In genomic region chr12:132284071-132284492, GRCh38 we compare ENCODE assay signal across 12 cellular contexts. TPM values are rescaled to one million over a fixed set of nuclear protein-coding genes. Genes with fewer than 3 reads are reported as not detected.
DNase-seq lines count a peak whose midpoint lies in the region; ATAC-seq, FAIRE-seq and TF ChIP-seq lines count a peak whose summit lies in the region.
"Had no signal": no experiment of that assay in that cellular context is flagged by ENCODE, and none has a peak within 500 bp of the region (broad histone marks: within the 10 kb centered on the region; RNA-seq: fewer than 3 reads in every experiment).

No MANE protein-coding gene starts in this region.

- H3K27ac ChIP-seq in H1 (ENCODE audit: low read depth, low read length), result no peak overlapping the region; the same call in 1 of the 2 replicates
- H3K27ac ChIP-seq: testis had no signal

- H3K14ac ChIP-seq in H1 (ENCODE audit: insufficient read length), result no peak overlapping the region

- peak overlapping the region; percentile 40; the same call in 1 of the 2 replicates for H2BK12ac ChIP-seq in H1 (ENCODE audit: low read depth, low read length)

- H3K4ac ChIP-seq in H1 (replicated peaks; ENCODE audit: insufficient read length, low read depth, low read length), result no peak overlapping the region

- H3K4me3 ChIP-seq in H1 (ENCODE audit: extremely low read depth in 1 of 4, insufficient read depth in 2 of 4, low read depth in 3 of 4, low read length in 4 of 4), result no peak overlapping the region
- H3K4me3 ChIP-seq: HAP-1, testis had no signal

- WGBS in H1 (ENCODE audit: extremely low coverage in 1 of 2, insufficient coverage in 1 of 2, insufficient read length in 1 of 2, insufficient replicate concordance in 2 of 2, low coverage in 1 of 2, low lambda C conversion rate in 2 of 2, missing lambda C conversion rate in 1 of 2), 2 experiments, result 91% methylated on average over 26 of the region's 26 CpGs; no CpG with 5 or more reads in 1 of the 2 experiments

- POLR2A ChIA-PET in H1 (lab: Charles Lee; ENCODE audit: partially characterized antibody), result interaction anchor here (1.0 kb wide), 2 partner anchors 10 to 104 kb away, joined by 3 to 4 read pairs; no protein-coding TSS in a partner anchor

- no peak overlapping the region for H4K5ac ChIP-seq in H1 (ENCODE audit: insufficient read length, low read depth, low read length)

- H4K91ac ChIP-seq in H1 (replicated peaks; ENCODE audit: insufficient read length, low read length), result peak overlapping the region; percentile 95

- CTCF ChIA-PET in H1 (lab: Charles Lee; ENCODE audit: partially characterized antibody), result interaction anchor here (0.9 to 3.8 kb wide), 21 partner anchors 9 to 148 kb away, joined by 3 to 36 read pairs (median 4); partner anchors contain the start of gene GALNT9

- H2BK120ac ChIP-seq in H1 (replicated peaks; ENCODE audit: low read depth, low read length), result peak overlapping the region; percentile 13

- no peaks in the 10 kb centered on the region; a peak in 1 of 4 replicates for H3K9me3 ChIP-seq in H1 (ENCODE audit: insufficient read depth in 2 of 2, low read depth in 1 of 2, low read length in 1 of 2)
- H3K9me3 ChIP-seq: HAP-1, testis had no signal

- peak in 2 of 3 experiments; percentile 16 to 55; a peak in 2 of 4 replicates for TF ChIP-seq CTCF in H1 (IDR thresholded peaks at IDR 0.05; ENCODE audit: control extremely low read depth in 1 of 3, insufficient read depth in 1 of 3, low read depth in 1 of 3, low read length in 3 of 3)
- TF ChIP-seq CTCF in osteocyte (IDR thresholded peaks at IDR 0.05), result peak; percentile 36

- peak overlapping the region; percentile 2 for H3K23ac ChIP-seq in H1 (ENCODE audit: insufficient read length)

- no peak overlapping the region for H3K27ac Mint-ChIP-seq in osteocyte (ENCODE audit: unreplicated experiment)
- H3K27ac Mint-ChIP-seq: activated CD8-positive, alpha-beta memory T cell treated with anti-CD3 and anti-CD28 coated beads, Interleukin-2, amount 10 ng/mL, durations not matched to agents 7 days and 5 days had no signal

- no peaks in the 10 kb centered on the region; the same call in 1 of the 2 replicates for H3K79me1 ChIP-seq in H1 (ENCODE audit: low read depth, low read length)

- H3K27me3 Mint-ChIP-seq in osteocyte (ENCODE audit: unreplicated experiment), result peaks cover 4% of the 10 kb centered on the region

- no peaks in the 10 kb centered on the region for H3K36me3 Mint-ChIP-seq in osteocyte (ENCODE audit: unreplicated experiment)
- H3K36me3 Mint-ChIP-seq: activated CD8-positive, alpha-beta memory T cell treated with anti-CD3 and anti-CD28 coated beads, Interleukin-2, amount 10 ng/mL, durations not matched to agents 7 days and 5 days; IgD-negative memory B cell had no signal

- H2BK20ac ChIP-seq in H1 (ENCODE audit: low read length), result no peak overlapping the region

- no peaks in the 10 kb centered on the region for H4K20me1 ChIP-seq in H1 (replicated peaks in 1 of 2; ENCODE audit: control insufficient read depth in 1 of 2, insufficient read depth in 2 of 2, low read length in 2 of 2)

- H3K23me2 ChIP-seq in H1 (ENCODE audit: low read depth, low read length), result 0 out of 2 replicates have a peak, but pooled peaks cover 1% of the 10 kb centered on the region

- no peaks in the 10 kb centered on the region for H3K4me1 Mint-ChIP-seq in osteocyte (ENCODE audit: unreplicated experiment)
- H3K4me1 Mint-ChIP-seq: activated CD8-positive, alpha-beta memory T cell treated with anti-CD3 and anti-CD28 coated beads, Interleukin-2, amount 10 ng/mL, durations not matched to agents 7 days and 5 days had no signal

- TF ChIP-seq POLR2A in H1 (IDR thresholded peaks at IDR 0.05; ENCODE audit: control extremely low read depth in 1 of 2, low read depth in 2 of 2, low read length in 2 of 2), result no peak

- peaks cover 0 to 15% (median 8%) of the 10 kb centered on the region in 4 experiments; a peak in 4 of 7 replicates for H3K27me3 ChIP-seq in H1 (replicated peaks in 1 of 4; ENCODE audit: control insufficient read depth in 3 of 4, extremely low read depth in 1 of 4, insufficient read depth in 3 of 4, low read length in 3 of 4)
- H3K27me3 ChIP-seq: testis had no signal

- peak in 1 of 2 experiments; percentile 30; a peak in 2 of 4 replicates for TF ChIP-seq RAD21 in H1 (IDR thresholded peaks at IDR 0.05 in 1 of 2, conservative IDR thresholded peaks at IDR 0.05 in 1 of 2; ENCODE audit: low read depth in 2 of 2, low read length in 2 of 2)

- H2AFZ ChIP-seq in H1 (ENCODE audit: low read length), result no peak overlapping the region

- H3K4me3 Mint-ChIP-seq in osteocyte (ENCODE audit: unreplicated experiment), result no peak overlapping the region
- H3K4me3 Mint-ChIP-seq: activated CD8-positive, alpha-beta memory T cell treated with anti-CD3 and anti-CD28 coated beads, Interleukin-2, amount 10 ng/mL, durations not matched to agents 7 days and 5 days had no signal

- H2AK5ac ChIP-seq in H1 (ENCODE audit: low read depth, low read length), result peak overlapping the region; percentile 75; the same call in 1 of the 2 replicates

- no peaks in the 10 kb centered on the region for H3K9me3 Mint-ChIP-seq in osteocyte (ENCODE audit: unreplicated experiment)

- H3K18ac ChIP-seq in H1 (ENCODE audit: extremely low read depth, low read length), result no peak overlapping the region

- peaks cover 5 to 33% (median 28%) of the 10 kb centered on the region in 4 experiments for H3K4me1 ChIP-seq in H1 (replicated peaks in 1 of 4; ENCODE audit: control insufficient read depth in 3 of 4, insufficient read depth in 4 of 4, low read length in 3 of 4)
- H3K4me1 ChIP-seq: HAP-1 had no signal

- H3K36me3 ChIP-seq in H1 (ENCODE audit: control insufficient read depth in 2 of 4, insufficient read depth in 4 of 4, low read length in 3 of 4), result no peaks in the 10 kb centered on the region
- H3K36me3 ChIP-seq: HAP-1 had no signal

- H4K8ac ChIP-seq in H1 (ENCODE audit: extremely low read depth, insufficient read depth, low read length), result peak overlapping the region; percentile 35; the same call in 1 of the 2 replicates

- H2BK15ac ChIP-seq in H1 (ENCODE audit: low read length), result peak overlapping the region; percentile 4; the same call in 1 of the 2 replicates

- no peaks in the 10 kb centered on the region for H3K79me2 ChIP-seq in H1 (ENCODE audit: control insufficient read depth in 1 of 2, insufficient read depth in 2 of 2, low read length in 2 of 2)

- FAIRE-seq in H1 (lab: Jason Lieb, UNC), result no peak

- no peak overlapping the region for H3K56ac ChIP-seq in H1 (replicated peaks; ENCODE audit: insufficient read length, low read depth, low read length)

- no peak for ATAC-seq in GM19035 (IDR thresholded peaks at IDR 0.05; ENCODE audit: unreplicated experiment)
- ATAC-seq: activated CD8-positive, alpha-beta memory T cell treated with anti-CD3 and anti-CD28 coated beads, Interleukin-2, amount 10 ng/mL, durations not matched to agents 7 days and 5 days had no signal

- no peak overlapping the region for H3K4me2 ChIP-seq in H1 (ENCODE audit: insufficient read depth in 1 of 2, low read depth in 2 of 2, low read length in 2 of 2)

- TF ChIP-seq EP300 in H1 (IDR thresholded peaks at IDR 0.05; ENCODE audit: borderline replicate concordance in 1 of 2, low read depth in 2 of 2, low read length in 2 of 2), result no peak

- peak overlapping the region in 1 of 4 experiments; percentile 15; a peak in 1 of 7 replicates for H3K9ac ChIP-seq in H1 (replicated peaks in 1 of 4; ENCODE audit: extremely low read depth in 1 of 4, low read depth in 3 of 4, low read length in 3 of 4)

- peak overlapping the region; percentile 32; the same call in 1 of the 2 replicates for H2BK5ac ChIP-seq in H1 (ENCODE audit: low read depth, low read length)

- DNase-seq in SIG-M5 treated with dmso at 0.1 percent for 504 hours (lab: John Stamatoyannopoulos, UW; ENCODE audit: unreplicated experiment) (peak; percentile 5), SIG-M5 (lab: John Stamatoyannopoulos, UW) (no peak), NCI-H460 (ENCODE audit: extremely low read depth, low read depth) (peak; percentile 14), H1 (ENCODE audit: low read depth in 1 of 2, low spot score in 2 of 2) (no peak), osteocyte (ENCODE audit: extremely low spot score, unreplicated experiment) (no peak), NCI-H69 (lab: John Stamatoyannopoulos, UW) (no peak), NCI-H82 treated with DMSO at 0.1 percent for 48 hours (lab: John Stamatoyannopoulos, UW; ENCODE audit: unreplicated experiment) (no peak)
- DNase-seq: activated CD8-positive, alpha-beta memory T cell treated with anti-CD3 and anti-CD28 coated beads, Interleukin-2, amount 10 ng/mL, durations not matched to agents 7 days and 5 days; testis had no signal

TF ChIP-seq in H1, 55 proteins besides CTCF, POLR2A, EP300 and RAD21 (continues in another document):
- no peak for TF ChIP-seq GTF2F1 (IDR thresholded peaks at IDR 0.05; ENCODE audit: borderline replicate concordance, low read depth, low read length)
- TF ChIP-seq FOSL1 (IDR thresholded peaks at IDR 0.05; ENCODE audit: insufficient read depth, low read depth, low read length), result no peak
- peak; percentile 50; the same call in 1 of the 2 replicates for TF ChIP-seq KDM1A (IDR thresholded peaks at IDR 0.05; ENCODE audit: borderline replicate concordance, low read length)
- TF ChIP-seq EGR1 (IDR thresholded peaks at IDR 0.05; ENCODE audit: borderline replicate concordance, low read depth, low read length), result no peak
- TF ChIP-seq BRCA1 (IDR thresholded peaks at IDR 0.05; ENCODE audit: low read depth, low read length), result no peak
- no peak for TF ChIP-seq YY1 (IDR thresholded peaks at IDR 0.05; ENCODE audit: low read depth, low read length)
- no peak for TF ChIP-seq SP1 (IDR thresholded peaks at IDR 0.05; ENCODE audit: low read depth, low read length)

RNA-seq across cellular contexts. Expression of gene GALNT9, which starts 45.3 kb away (rescaled TPM):
- not detected in 2 replicates for total RNA-seq in NCI-H460 (2014; rRNA removed; shearing (Covaris generic))
- polyA plus RNA-seq in NCI-H460 (2014; cell fraction: nucleus; rRNA removed), result 0.04 TPM in 1 of 2 replicates, not detected in the other
- 2.0 and 3.3 TPM in 2 replicates for total RNA-seq in H1 (2021; fragmentation: NEBNext Ultra II Directional; extraction: Animal tissue kit (Norgen Biotek cat#: 25700))
- 3.6 and 5.3 TPM in 2 replicates for polyA plus RNA-seq in H1 (2011; rRNA removed)
- polyA plus RNA-seq in H1 (2011; cell fraction: cytosol; rRNA removed), result 6.1 TPM
- 9.4 TPM for polyA plus RNA-seq in H1 (2011; cell fraction: nucleus; rRNA removed)
- 2.3 to 3.6 TPM (median 3.1 TPM) in 4 replicates for polyA plus RNA-seq in H1 (2012, experiment 1 of 2)
- polyA plus RNA-seq in H1 (2012, experiment 2 of 2), result 2.3 TPM
- polyA plus RNA-seq in H1 (2013, experiment 1 of 2), result 0.73 TPM
- polyA plus RNA-seq in H1 (2013, experiment 2 of 2), result 0.92 TPM
- 2.3 and 4.0 TPM in 2 replicates for polyA minus RNA-seq in H1 (2011; rRNA and poly(A)+ RNA removed)
- polyA minus RNA-seq in H1 (2011; cell fraction: cytosol; rRNA and poly(A)+ RNA removed), result 4.0 TPM
- 4.2 TPM for polyA minus RNA-seq in H1 (2011; cell fraction: nucleus; rRNA and poly(A)+ RNA removed)
- not detected in 2 replicates for total RNA-seq in osteocyte
- total RNA-seq: activated CD8-positive, alpha-beta memory T cell treated with anti-CD3 and anti-CD28 coated beads, Interleukin-2, amount 10 ng/mL, durations not matched to agents 7 days and 5 days had no signal

Comparison
In these comparisons a context has a peak if more than half of its experiments do, and no peak if none do; other contexts are left out.
1. DNase-seq: peak in SIG-M5 treated with dmso at 0.1 percent for 504 hours (single experiment) and NCI-H460 (single experiment); none in SIG-M5 (single experiment), H1 (0 of 2), osteocyte (single experiment), NCI-H69 (single experiment) and NCI-H82 treated with DMSO at 0.1 percent for 48 hours (single experiment).